ENCODE assay signal across 30 cellular contexts in the genomic region with DNA sequence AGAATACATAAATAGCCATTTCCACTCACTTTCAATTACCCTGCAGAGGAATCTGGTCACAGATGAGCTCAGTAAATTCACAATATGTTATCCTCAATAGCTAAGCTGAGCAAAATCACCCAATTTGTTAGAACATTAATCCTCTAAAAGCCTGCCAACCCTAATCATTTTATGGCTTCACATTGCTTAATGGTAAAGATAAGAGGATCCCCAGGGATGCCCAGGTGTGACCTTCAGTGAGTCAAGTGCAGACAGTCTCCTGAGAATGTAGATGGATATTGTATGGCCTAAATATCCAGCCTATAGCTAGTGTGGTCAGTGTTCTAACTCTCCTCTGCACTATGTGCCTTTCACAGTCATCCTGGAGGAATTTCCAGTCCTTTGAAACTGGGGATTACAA.
"Had no signal": no experiment of that assay in that cellular context is flagged by ENCODE, and none has a peak within 500 bp of the region (broad histone marks: within the 10 kb centered on the region; RNA-seq: fewer than 3 reads in every experiment).

No MANE protein-coding gene starts in this region.

- H3K4me1 ChIP-seq: pancreas, prostate gland, uterus had no signal

- H3K27me3 ChIP-seq: brain microvascular endothelial cell, dorsolateral prefrontal cortex, gastroesophageal sphincter, pancreas, uterus had no signal

- ATAC-seq: activated T-helper 17 cell treated with anti-CD3 and anti-CD28 coated beads, Interleukin-2, amount 50 U/mL, for 72 hours; gastroesophageal sphincter; left cardiac atrium; left ventricle myocardium superior; pancreas; sciatic nerve had no signal

- H3K4me3 ChIP-seq: coronary artery, dorsolateral prefrontal cortex, gastroesophageal sphincter, pancreas, prostate gland, skin epidermis, uterus had no signal

- H3K36me3 ChIP-seq: brain microvascular endothelial cell, gastroesophageal sphincter, pancreas, prostate gland, uterus had no signal

- H3K27ac ChIP-seq: brain microvascular endothelial cell, coronary artery, dorsolateral prefrontal cortex, gastroesophageal sphincter, pancreas, prostate gland, skin epidermis, uterus had no signal

- FAIRE-seq: astrocyte, keratinocyte, pancreas had no signal

- DNase-seq: activated CD4-positive, alpha-beta memory T cell treated with anti-CD3 and anti-CD28 coated beads, Interleukin-2, amount 10 ng/mL, durations not matched to agents 7 days and 5 days; activated CD4-positive, alpha-beta T cell treated with anti-CD3 and anti-CD28 coated beads for 1 hour; activated CD4-positive, alpha-beta T cell treated with anti-CD3 and anti-CD28 coated beads, Interleukin-2, amount 10 ng/mL, durations not matched to agents 7 days and 5 days; activated CD8-positive, alpha-beta memory T cell treated with anti-CD3 and anti-CD28 coated beads, Interleukin-2, amount 50 U/mL, for 48 hours; activated gamma-delta T cell treated with Interleukin-2 at 50 U/mL for 16 hours; activated naive CD4-positive, alpha-beta T cell treated with anti-CD3 and anti-CD28 coated beads, Interleukin-2, amount 50 U/mL, for 16 hours; activated T-cell treated with anti-CD3 and anti-CD28 coated beads, Interleukin-2, amount 50 U/mL, for 24 hours; amniotic stem cell; brain microvascular endothelial cell; dorsolateral prefrontal cortex; effector memory CD4-positive, alpha-beta T cell; head of caudate nucleus; hippocampal formation; left cardiac atrium; left ventricle myocardium superior; nephron progenitor cell; nucleus accumbens; pancreas; retina; stimulated activated CD4-positive, alpha-beta T cell treated with anti-CD3 and anti-CD28 coated beads, Interleukin-12 subunit alpha, Interleukin-12 subunit beta, amount 100 ng/mL, for 4 hours; stimulated activated CD4-positive, alpha-beta T cell treated with anti-CD3 and anti-CD28 coated beads, Interleukin-4, amount 100 ng/mL, for 1 hour; uterus had no signal
